Comparison of ENCODE assay signal across 8 cellular contexts in the genomic region with DNA sequence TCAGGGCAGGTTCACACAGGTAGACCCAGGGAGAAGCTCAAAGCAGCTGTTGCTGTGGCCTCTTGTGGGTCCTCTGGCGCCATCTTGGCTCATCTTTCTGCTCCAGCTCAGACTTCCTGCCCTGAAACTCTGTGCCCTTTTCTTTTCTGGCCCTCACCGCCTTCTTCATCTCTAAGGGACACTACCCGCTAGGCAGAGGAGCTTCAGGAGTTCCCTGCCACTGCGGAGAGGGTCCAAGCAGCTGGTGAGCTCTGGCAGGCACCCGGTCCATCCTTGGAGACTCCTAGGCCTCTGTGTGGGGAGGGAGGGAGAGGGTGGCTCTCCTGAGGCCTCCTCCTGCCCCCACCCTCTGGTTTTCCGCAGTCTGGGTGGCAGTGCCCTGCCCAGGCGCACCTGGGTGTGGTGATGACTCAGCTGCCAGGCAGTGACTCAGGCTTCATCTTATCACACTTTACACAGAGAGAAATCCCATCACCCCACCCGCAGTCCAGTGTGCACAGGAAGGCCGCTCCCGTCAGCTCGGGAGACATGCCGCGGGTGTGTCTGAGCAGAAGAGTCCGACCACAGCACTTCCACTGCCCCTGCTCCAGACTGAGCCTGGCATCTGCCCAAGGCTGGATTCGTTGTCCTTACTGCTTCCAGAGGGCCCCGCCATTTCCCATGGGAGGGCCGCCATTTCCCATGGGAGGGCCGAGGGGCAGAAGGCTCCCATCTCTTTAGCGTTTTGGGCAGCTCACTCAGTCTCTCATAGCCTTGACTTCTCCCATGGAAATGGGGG. TPM values are rescaled to one million over a fixed set of nuclear protein-coding genes. Genes with fewer than 3 reads are reported as not detected.
A peak's percentile ranks its signal among the peaks of the same experiment; 100 is the strongest.
DNase-seq lines count a peak whose midpoint lies in the region; ATAC-seq, FAIRE-seq and TF ChIP-seq lines count a peak whose summit lies in the region.

No MANE protein-coding gene starts in this region.

- TF ChIP-seq RAD21 in HepG2 (CRISPR knock-in tag; IDR thresholded peaks at IDR 0.05): no peak

- H2AFZ ChIP-seq in HepG2 (ENCODE audit: low read length): no peak overlapping the region

- no peaks in the 10 kb centered on the region for H4K20me1 ChIP-seq in HepG2 (ENCODE audit: insufficient read depth, low read length)

- in situ Hi-C loops in HepG2 (cut with HindIII; ENCODE audit: extremely low pct_ligation_motif_present, low pct_unique_long_range_greater_than_20kb): no loop called here

- no peak for FAIRE-seq in HepG2 (lab: Jason Lieb, UNC)
- no peak for FAIRE-seq in frontal cortex (lab: Jason Lieb, UNC)

- no peak for TF ChIP-seq EP300 in HepG2 (IDR thresholded peaks at IDR 0.05; ENCODE audit: low read depth in 2 of 2, low read length in 2 of 2)
- TF ChIP-seq EP300 in HepG2 (CRISPR knock-in tag; IDR thresholded peaks at IDR 0.05; ENCODE audit: borderline replicate concordance): peak; percentile 34; the same call in 1 of the 2 replicates

- H3K9me3 ChIP-seq in HepG2 (ENCODE audit: low read length): no peaks in the 10 kb centered on the region

- TF ChIP-seq POLR2A in HepG2 (IDR thresholded peaks at IDR 0.05; ENCODE audit: insufficient read depth in 1 of 2, low read depth in 2 of 2, low read length in 2 of 2): no peak

- peak; percentile 37 for ATAC-seq in HepG2

- no TSS peak for BruUV-seq in HepG2 (replicated peaks; lab: Mats Ljungman, UMichigan)

- H3K27ac ChIP-seq in HepG2 (ENCODE audit: extremely low read length, insufficient read depth, low read length): no peak overlapping the region
- peak overlapping the region in 1 of 2 donors; percentile 35 for H3K27ac ChIP-seq in coronary artery

- no peak for TF ChIP-seq CTCF in HepG2 (CRISPR knock-in tag; IDR thresholded peaks at IDR 0.05)
- TF ChIP-seq CTCF in coronary artery (IDR thresholded peaks at IDR 0.05): no peak

- H3K79me2 ChIP-seq in HepG2 (ENCODE audit: insufficient read depth, low read length): no peaks in the 10 kb centered on the region

- H3K4me3 ChIP-seq in HepG2 (replicated peaks in 1 of 3; ENCODE audit: insufficient read depth in 1 of 3, low read depth in 2 of 3, low read length in 3 of 3) (no peak overlapping the region), coronary artery (no peak overlapping the region)

- WGBS in HepG2 (ENCODE audit: low lambda C conversion rate): 90% methylated on average over 16 of the region's 19 CpGs

- H3K9ac ChIP-seq in HepG2 (ENCODE audit: insufficient read depth, low read depth, low read length): no peak overlapping the region

- H3K4me1 ChIP-seq in HepG2 (ENCODE audit: insufficient read depth, low read length): 0 out of 2 replicates have a peak, but pooled peaks cover 8% of the 10 kb centered on the region

- DNase-seq in ELF-1 (ENCODE audit: low read depth, low spot score): peak; percentile 35
- DNase-seq in SW480 (ENCODE audit: low spot score): peak; percentile 99
- DNase-seq in amniotic epithelial cell (ENCODE audit: low read depth): peak; percentile 91
- peak; percentile 48 for DNase-seq in HepG2 (ENCODE audit: low spot score)
- DNase-seq in stimulated activated CD8-positive, alpha-beta memory T cell treated with anti-CD3 and anti-CD28 coated beads, Interleukin-15, amount 100 ng/mL, for 4 hours (ENCODE audit: low read depth in 2 of 2): peak; percentile 35 to 61
- DNase-seq in NCI-H446 (lab: John Stamatoyannopoulos, UW): no peak
- no peak for DNase-seq in frontal cortex (ENCODE audit: low spot score in 2 of 2)
- no peak for DNase-seq in coronary artery (ENCODE audit: low spot score)

- H3K27me3 ChIP-seq in HepG2 (ENCODE audit: control insufficient read depth in 1 of 2, insufficient read depth in 2 of 2, low read length in 2 of 2): no peaks in the 10 kb centered on the region

- peaks cover 2 to 7% of the 10 kb centered on the region in 2 experiments; a peak in 3 of 5 replicates for H3K36me3 ChIP-seq in HepG2 (replicated peaks in 1 of 2; ENCODE audit: control insufficient read depth in 1 of 2, insufficient read depth in 2 of 2, low read length in 2 of 2)

- POLR2A ChIA-PET in HepG2 (lab: Yijun Ruan, JAX): interaction anchor here (0.5 to 1.5 kb wide), 6 partner anchors 10 to 179 kb away, joined by 3 to 5 read pairs (median 4); no protein-coding TSS in a partner anchor

- no peak overlapping the region for H3K4me2 ChIP-seq in HepG2 (ENCODE audit: low read depth, low read length)

- CTCF ChIA-PET in HepG2 (lab: Yijun Ruan, JAX; ENCODE audit: low intra/inter-chr PET ratio, low total read pairs): no interaction called here

- intact Hi-C loops in HepG2 (cut with micrococcal nuclease; ENCODE audit: unreplicated experiment): no loop called here

RNA-seq across cellular contexts. Expression of a gene that starts 7.3 kb away (rescaled TPM):
- total RNA-seq in HepG2 (2016; rRNA removed; fragmentation: Illumina TruSeq; extraction: Trizol) (31.4 and 48.6 TPM in 2 replicates), frontal cortex (20.8 TPM)
- 21.9 and 22.5 TPM in 2 replicates for total RNA-seq in HepG2 (2016; cell fraction: cytosol; rRNA removed; fragmentation: Illumina TruSeq; extraction: Trizol; ENCODE audit: low read depth)
- total RNA-seq in HepG2 (2016; cell fraction: insoluble cytoplasmic fraction; rRNA removed; fragmentation: Illumina TruSeq; extraction: Trizol): 34.5 and 55.6 TPM in 2 replicates
- total RNA-seq in HepG2 (2016; cell fraction: membrane; rRNA removed; fragmentation: Illumina TruSeq; extraction: Trizol): 26.2 and 30.0 TPM in 2 replicates
- 41.8 and 49.7 TPM in 2 replicates for total RNA-seq in HepG2 (2016; cell fraction: nucleus; rRNA removed; fragmentation: Illumina TruSeq; extraction: Trizol)
- 42.8 and 42.9 TPM in 2 replicates for polyA plus RNA-seq in HepG2 (2011; rRNA removed)
- polyA plus RNA-seq in HepG2 (2011; cell fraction: cytosol; rRNA removed): 24.5 and 47.2 TPM in 2 replicates
- 143 and 153 TPM in 2 replicates for polyA plus RNA-seq in HepG2 (2011; cell fraction: nucleus; rRNA removed)
- 22.5 and 24.0 TPM in 2 replicates for polyA plus RNA-seq in HepG2 (2012)
- polyA plus RNA-seq in HepG2 (2016; cell fraction: cytosol; fragmentation: Illumina TruSeq; extraction: Trizol; ENCODE audit: low read depth): 20.3 and 23.1 TPM in 2 replicates
- polyA plus RNA-seq in HepG2 (2016; cell fraction: insoluble cytoplasmic fraction; fragmentation: Illumina TruSeq; extraction: Trizol; ENCODE audit: low read depth): 30.7 and 32.5 TPM in 2 replicates
- 20.1 and 23.2 TPM in 2 replicates for polyA plus RNA-seq in HepG2 (2016; cell fraction: membrane; fragmentation: Illumina TruSeq; extraction: Trizol; ENCODE audit: low read depth)
- 95.9 and 100 TPM in 2 replicates for polyA plus RNA-seq in HepG2 (2016; cell fraction: nucleus; fragmentation: Illumina TruSeq; extraction: Trizol; ENCODE audit: insufficient read depth, low read depth)
- polyA minus RNA-seq in HepG2 (2011; rRNA and poly(A)+ RNA removed; ENCODE audit: low replicate concordance): 14.0 and 27.7 TPM in 2 replicates
- 5.2 and 5.9 TPM in 2 replicates for polyA minus RNA-seq in HepG2 (2011; cell fraction: cytosol; rRNA and poly(A)+ RNA removed)
- 21.5 and 23.6 TPM in 2 replicates for polyA minus RNA-seq in HepG2 (2011; cell fraction: nucleus; rRNA and poly(A)+ RNA removed)

RNA-seq across cellular contexts. Expression of a gene that starts 14.5 kb away (rescaled TPM):
- total RNA-seq in HepG2 (2016; rRNA removed; fragmentation: Illumina TruSeq; extraction: Trizol) (4.2 and 4.4 TPM in 2 replicates), frontal cortex (2.4 TPM)
- 1.8 TPM in 2 replicates for total RNA-seq in HepG2 (2016; cell fraction: cytosol; rRNA removed; fragmentation: Illumina TruSeq; extraction: Trizol; ENCODE audit: low read depth)
- 4.1 and 4.5 TPM in 2 replicates for total RNA-seq in HepG2 (2016; cell fraction: insoluble cytoplasmic fraction; rRNA removed; fragmentation: Illumina TruSeq; extraction: Trizol)
- 3.8 and 4.0 TPM in 2 replicates for total RNA-seq in HepG2 (2016; cell fraction: membrane; rRNA removed; fragmentation: Illumina TruSeq; extraction: Trizol)
- total RNA-seq in HepG2 (2016; cell fraction: nucleus; rRNA removed; fragmentation: Illumina TruSeq; extraction: Trizol): 3.8 and 3.9 TPM in 2 replicates
- polyA plus RNA-seq in HepG2 (2011; rRNA removed): 3.9 and 5.1 TPM in 2 replicates
- polyA plus RNA-seq in HepG2 (2011; cell fraction: cytosol; rRNA removed): 4.8 TPM in 2 replicates
- 6.2 and 6.9 TPM in 2 replicates for polyA plus RNA-seq in HepG2 (2011; cell fraction: nucleus; rRNA removed)
- polyA plus RNA-seq in HepG2 (2012): 6.6 and 10.2 TPM in 2 replicates
- 2.1 and 2.2 TPM in 2 replicates for polyA plus RNA-seq in HepG2 (2016; cell fraction: cytosol; fragmentation: Illumina TruSeq; extraction: Trizol; ENCODE audit: low read depth)
- 8.6 and 11.0 TPM in 2 replicates for polyA plus RNA-seq in HepG2 (2016; cell fraction: insoluble cytoplasmic fraction; fragmentation: Illumina TruSeq; extraction: Trizol; ENCODE audit: low read depth)
- 4.0 and 4.8 TPM in 2 replicates for polyA plus RNA-seq in HepG2 (2016; cell fraction: membrane; fragmentation: Illumina TruSeq; extraction: Trizol; ENCODE audit: low read depth)
- polyA plus RNA-seq in HepG2 (2016; cell fraction: nucleus; fragmentation: Illumina TruSeq; extraction: Trizol; ENCODE audit: insufficient read depth, low read depth): 7.7 and 8.7 TPM in 2 replicates
- polyA minus RNA-seq in HepG2 (2011; rRNA and poly(A)+ RNA removed; ENCODE audit: low replicate concordance): 9.1 and 17.2 TPM in 2 replicates
- 4.5 and 4.6 TPM in 2 replicates for polyA minus RNA-seq in HepG2 (2011; cell fraction: cytosol; rRNA and poly(A)+ RNA removed)
- polyA minus RNA-seq in HepG2 (2011; cell fraction: nucleus; rRNA and poly(A)+ RNA removed): 7.9 and 8.1 TPM in 2 replicates

RNA-seq across cellular contexts. Expression of a gene that starts 30.1 kb away (rescaled TPM):
- total RNA-seq in HepG2 (2016; rRNA removed; fragmentation: Illumina TruSeq; extraction: Trizol) (237 and 256 TPM in 2 replicates), frontal cortex (538 TPM)
- total RNA-seq in HepG2 (2016; cell fraction: cytosol; rRNA removed; fragmentation: Illumina TruSeq; extraction: Trizol; ENCODE audit: low read depth): 86.3 and 92.6 TPM in 2 replicates
- 209 and 270 TPM in 2 replicates for total RNA-seq in HepG2 (2016; cell fraction: insoluble cytoplasmic fraction; rRNA removed; fragmentation: Illumina TruSeq; extraction: Trizol)
- total RNA-seq in HepG2 (2016; cell fraction: membrane; rRNA removed; fragmentation: Illumina TruSeq; extraction: Trizol): 67.0 and 88.4 TPM in 2 replicates
- 98.2 and 106 TPM in 2 replicates for total RNA-seq in HepG2 (2016; cell fraction: nucleus; rRNA removed; fragmentation: Illumina TruSeq; extraction: Trizol)
- polyA plus RNA-seq in HepG2 (2011; rRNA removed): 32.1 and 43.3 TPM in 2 replicates
- 92.3 and 100 TPM in 2 replicates for polyA plus RNA-seq in HepG2 (2011; cell fraction: cytosol; rRNA removed)
- polyA plus RNA-seq in HepG2 (2011; cell fraction: nucleus; rRNA removed): 38.5 and 41.1 TPM in 2 replicates
- polyA plus RNA-seq in HepG2 (2012): 103 and 127 TPM in 2 replicates
- 83.0 and 101 TPM in 2 replicates for polyA plus RNA-seq in HepG2 (2016; cell fraction: cytosol; fragmentation: Illumina TruSeq; extraction: Trizol; ENCODE audit: low read depth)
- 221 and 271 TPM in 2 replicates for polyA plus RNA-seq in HepG2 (2016; cell fraction: insoluble cytoplasmic fraction; fragmentation: Illumina TruSeq; extraction: Trizol; ENCODE audit: low read depth)
- polyA plus RNA-seq in HepG2 (2016; cell fraction: membrane; fragmentation: Illumina TruSeq; extraction: Trizol; ENCODE audit: low read depth): 58.3 and 84.5 TPM in 2 replicates
- 169 and 181 TPM in 2 replicates for polyA plus RNA-seq in HepG2 (2016; cell fraction: nucleus; fragmentation: Illumina TruSeq; extraction: Trizol; ENCODE audit: insufficient read depth, low read depth)
- 28.4 and 46.4 TPM in 2 replicates for polyA minus RNA-seq in HepG2 (2011; rRNA and poly(A)+ RNA removed; ENCODE audit: low replicate concordance)
- 50.6 and 65.7 TPM in 2 replicates for polyA minus RNA-seq in HepG2 (2011; cell fraction: cytosol; rRNA and poly(A)+ RNA removed)
- polyA minus RNA-seq in HepG2 (2011; cell fraction: nucleus; rRNA and poly(A)+ RNA removed): 30.4 and 32.2 TPM in 2 replicates

RNA-seq across cellular contexts. Expression of a gene that starts 36.5 kb away (rescaled TPM):
- 0.42 and 0.69 TPM in 2 replicates for total RNA-seq in HepG2 (2016; rRNA removed; fragmentation: Illumina TruSeq; extraction: Trizol)
- 0.20 TPM in 1 of 2 replicates, not detected in the other for total RNA-seq in HepG2 (2016; cell fraction: cytosol; rRNA removed; fragmentation: Illumina TruSeq; extraction: Trizol; ENCODE audit: low read depth)
- total RNA-seq in HepG2 (2016; cell fraction: insoluble cytoplasmic fraction; rRNA removed; fragmentation: Illumina TruSeq; extraction: Trizol): 0.18 and 0.41 TPM in 2 replicates
- 0.41 and 0.56 TPM in 2 replicates for total RNA-seq in HepG2 (2016; cell fraction: membrane; rRNA removed; fragmentation: Illumina TruSeq; extraction: Trizol)
- 0.50 and 0.63 TPM in 2 replicates for total RNA-seq in HepG2 (2016; cell fraction: nucleus; rRNA removed; fragmentation: Illumina TruSeq; extraction: Trizol)
- polyA plus RNA-seq in HepG2 (2011; rRNA removed): 5.6 and 10.9 TPM in 2 replicates
- polyA plus RNA-seq in HepG2 (2011; cell fraction: cytosol; rRNA removed): 5.4 and 6.9 TPM in 2 replicates
- polyA plus RNA-seq in HepG2 (2011; cell fraction: nucleus; rRNA removed): 29.9 and 34.7 TPM in 2 replicates
- 2.2 and 2.9 TPM in 2 replicates for polyA plus RNA-seq in HepG2 (2012)
- polyA plus RNA-seq in HepG2 (2016; cell fraction: cytosol; fragmentation: Illumina TruSeq; extraction: Trizol; ENCODE audit: low read depth): 0.05 and 0.19 TPM in 2 replicates
- 0.27 and 0.41 TPM in 2 replicates for polyA plus RNA-seq in HepG2 (2016; cell fraction: insoluble cytoplasmic fraction; fragmentation: Illumina TruSeq; extraction: Trizol; ENCODE audit: low read depth)
- polyA plus RNA-seq in HepG2 (2016; cell fraction: membrane; fragmentation: Illumina TruSeq; extraction: Trizol; ENCODE audit: low read depth): 0.14 and 0.18 TPM in 2 replicates
- 0.77 and 1.00 TPM in 2 replicates for polyA plus RNA-seq in HepG2 (2016; cell fraction: nucleus; fragmentation: Illumina TruSeq; extraction: Trizol; ENCODE audit: insufficient read depth, low read depth)
- polyA minus RNA-seq in HepG2 (2011; rRNA and poly(A)+ RNA removed; ENCODE audit: low replicate concordance): 20.1 and 31.6 TPM in 2 replicates
- polyA minus RNA-seq in HepG2 (2011; cell fraction: cytosol; rRNA and poly(A)+ RNA removed): 4.4 and 5.7 TPM in 2 replicates
- 7.1 and 7.5 TPM in 2 replicates for polyA minus RNA-seq in HepG2 (2011; cell fraction: nucleus; rRNA and poly(A)+ RNA removed)
- 1.2 TPM for total RNA-seq in frontal cortex

RNA-seq across cellular contexts. Expression of a gene that starts 58.5 kb away (rescaled TPM):
- total RNA-seq in HepG2 (2016; rRNA removed; fragmentation: Illumina TruSeq; extraction: Trizol): 553 and 842 TPM in 2 replicates
- total RNA-seq in HepG2 (2016; cell fraction: cytosol; rRNA removed; fragmentation: Illumina TruSeq; extraction: Trizol; ENCODE audit: low read depth): 162 and 178 TPM in 2 replicates
- 553 and 885 TPM in 2 replicates for total RNA-seq in HepG2 (2016; cell fraction: insoluble cytoplasmic fraction; rRNA removed; fragmentation: Illumina TruSeq; extraction: Trizol)
- total RNA-seq in HepG2 (2016; cell fraction: membrane; rRNA removed; fragmentation: Illumina TruSeq; extraction: Trizol): 469 and 483 TPM in 2 replicates
- total RNA-seq in HepG2 (2016; cell fraction: nucleus; rRNA removed; fragmentation: Illumina TruSeq; extraction: Trizol): 195 and 213 TPM in 2 replicates
- polyA plus RNA-seq in HepG2 (2011; rRNA removed): 252 and 337 TPM in 2 replicates
- polyA plus RNA-seq in HepG2 (2011; cell fraction: cytosol; rRNA removed): 69.8 and 103 TPM in 2 replicates
- polyA plus RNA-seq in HepG2 (2011; cell fraction: nucleus; rRNA removed): 25.8 and 30.1 TPM in 2 replicates
- polyA plus RNA-seq in HepG2 (2012): 289 and 643 TPM in 2 replicates
- 377 and 391 TPM in 2 replicates for polyA plus RNA-seq in HepG2 (2016; cell fraction: cytosol; fragmentation: Illumina TruSeq; extraction: Trizol; ENCODE audit: low read depth)
- polyA plus RNA-seq in HepG2 (2016; cell fraction: insoluble cytoplasmic fraction; fragmentation: Illumina TruSeq; extraction: Trizol; ENCODE audit: low read depth): 1,249 and 1,398 TPM in 2 replicates
- 612 and 621 TPM in 2 replicates for polyA plus RNA-seq in HepG2 (2016; cell fraction: membrane; fragmentation: Illumina TruSeq; extraction: Trizol; ENCODE audit: low read depth)
- polyA plus RNA-seq in HepG2 (2016; cell fraction: nucleus; fragmentation: Illumina TruSeq; extraction: Trizol; ENCODE audit: insufficient read depth, low read depth): 448 and 485 TPM in 2 replicates
- polyA minus RNA-seq in HepG2 (2011; rRNA and poly(A)+ RNA removed; ENCODE audit: low replicate concordance): 78.7 and 95.4 TPM in 2 replicates
- polyA minus RNA-seq in HepG2 (2011; cell fraction: cytosol; rRNA and poly(A)+ RNA removed): 255 and 261 TPM in 2 replicates
- 42.5 and 63.9 TPM in 2 replicates for polyA minus RNA-seq in HepG2 (2011; cell fraction: nucleus; rRNA and poly(A)+ RNA removed)
- 181 TPM for total RNA-seq in frontal cortex

Comparison
In these comparisons a context has a peak if more than half of its experiments do, and no peak if none do; other contexts are left out.
1. DNase-seq: peak in ELF-1 (single experiment), SW480 (single experiment), amniotic epithelial cell (single experiment), HepG2 (single experiment) and stimulated activated CD8-positive, alpha-beta memory T cell treated with anti-CD3 and anti-CD28 coated beads, Interleukin-15, amount 100 ng/mL, for 4 hours (2 of 2); none in NCI-H446 (0 of 2), frontal cortex (0 of 2) and coronary artery (single experiment).